In genomic region chr21:45234906-45235305, GRCh38 we compare ENCODE assay signal across 15 cellular contexts. TPM values are rescaled to one million over a fixed set of nuclear protein-coding genes. Genes with fewer than 3 reads are reported as not detected.
DNase-seq lines count a peak whose midpoint lies in the region; ATAC-seq and TF ChIP-seq lines count a peak whose summit lies in the region.
"Had no signal": no experiment of that assay in that cellular context is flagged by ENCODE, and none has a peak within 500 bp of the region (broad histone marks: within the 10 kb centered on the region; RNA-seq: fewer than 3 reads in every experiment).

No MANE protein-coding gene starts in this region.

- no peak overlapping the region for H3K14ac ChIP-seq in neuronal stem cell (ENCODE audit: low read length)

- no peaks in the 10 kb centered on the region for H3F3A ChIP-seq in MM.1S (ENCODE audit: insufficient read depth, low read length)

- no peaks in the 10 kb centered on the region for H3K4me1 Mint-ChIP-seq in activated T-cell treated with anti-CD3 and anti-CD28 coated beads, Interleukin-2, amount 50 U/mL, for 24 hours (ENCODE audit: low read depth)
- no peaks in the 10 kb centered on the region for H3K4me1 Mint-ChIP-seq in activated T-cell treated with anti-CD3 and anti-CD28 coated beads, Interleukin-2, amount 50 U/mL, for 72 hours (ENCODE audit: low read depth)

- no peaks in the 10 kb centered on the region for H3K79me2 ChIP-seq in MM.1S (ENCODE audit: low read length)

- H2AK5ac ChIP-seq in neuronal stem cell (ENCODE audit: low read depth, low read length): no peak overlapping the region

- H2AFZ ChIP-seq in neuronal stem cell (ENCODE audit: low read length) (peak overlapping the region; percentile 23), MM.1S (ENCODE audit: low read length) (no peak overlapping the region)

- H2BK15ac ChIP-seq in neuronal stem cell (ENCODE audit: low read length): no peak overlapping the region

- no peak for DNase-seq in activated T-cell treated with anti-CD3 and anti-CD28 coated beads, Interleukin-2, amount 50 U/mL, for 24 hours
- no peak for DNase-seq in activated T-cell treated with anti-CD3 and anti-CD28 coated beads, Interleukin-2, amount 50 U/mL, for 72 hours
- DNase-seq in neuronal stem cell (ENCODE audit: low spot score) (no peak), testis (no peak), hepatic stellate cell (ENCODE audit: low spot score) (no peak), MM.1S (no peak)
- DNase-seq: 8988T; CD4-positive, CD25-positive, alpha-beta regulatory T cell; DMS53; GOT3 had no signal

- H3K4me3 Mint-ChIP-seq in activated T-cell treated with anti-CD3 and anti-CD28 coated beads, Interleukin-2, amount 50 U/mL, for 24 hours: peak overlapping the region; percentile 69
- H3K4me3 Mint-ChIP-seq in activated T-cell treated with anti-CD3 and anti-CD28 coated beads, Interleukin-2, amount 50 U/mL, for 72 hours: no peak overlapping the region

- H3K9me3 ChIP-seq in neuronal stem cell (replicated peaks in 1 of 2; ENCODE audit: control insufficient read depth in 2 of 2, insufficient read depth in 1 of 2, low read depth in 1 of 2, low read length in 2 of 2) (peaks cover 3 to 4% of the 10 kb centered on the region in 2 donors), testis (no peaks in the 10 kb centered on the region), MM.1S (replicated peaks; ENCODE audit: insufficient read depth, low read length) (no peaks in the 10 kb centered on the region)
- H3K9me3 ChIP-seq: HAP-1 had no signal

- WGBS in neuronal stem cell (ENCODE audit: extremely low coverage in 2 of 2, insufficient read length in 2 of 2, insufficient replicate concordance in 1 of 2), 2 donors: no CpG with 5 or more reads among the region's 8 CpGs
- WGBS in testis, 2 donors: 56% methylated on average over 5 to 8 of the region's 8 CpGs

- H3K9me2 ChIP-seq in MM.1S (replicated peaks; ENCODE audit: insufficient read depth, low read length): no peaks in the 10 kb centered on the region

- no peak overlapping the region for H4K91ac ChIP-seq in neuronal stem cell (ENCODE audit: low read depth, low read length, poor library complexity)

- no peak overlapping the region for H2BK120ac ChIP-seq in neuronal stem cell (ENCODE audit: low read depth, low read length)

- H3K36me3 Mint-ChIP-seq in activated T-cell treated with anti-CD3 and anti-CD28 coated beads, Interleukin-2, amount 50 U/mL, for 24 hours (ENCODE audit: low read depth): no peaks in the 10 kb centered on the region
- H3K36me3 Mint-ChIP-seq in activated T-cell treated with anti-CD3 and anti-CD28 coated beads, Interleukin-2, amount 50 U/mL, for 72 hours (ENCODE audit: insufficient read depth in 2 of 2): no peaks in the 10 kb centered on the region
- H3K36me3 Mint-ChIP-seq: CD4-positive, CD25-positive, alpha-beta regulatory T cell had no signal

- intact Hi-C loops in testis (cut with DNase I; ENCODE audit: low total_unique reads): no loop called here

- TF ChIP-seq POLR2A in testis (IDR thresholded peaks at IDR 0.05): no peak

- H3K9ac ChIP-seq in neuronal stem cell (ENCODE audit: low read depth, low read length, poor library complexity): no peak overlapping the region
- H3K9ac ChIP-seq in MM.1S (ENCODE audit: low read length): no peak overlapping the region
- H3K9ac ChIP-seq: BLaER1 had no signal

- no peak for TF ChIP-seq CTCF in VCaP (conservative IDR thresholded peaks at IDR 0.05)
- no peak for TF ChIP-seq CTCF in testis (IDR thresholded peaks at IDR 0.05)
- no peak for TF ChIP-seq CTCF in MM.1S (IDR thresholded peaks at IDR 0.05; ENCODE audit: low read length)

- H4K8ac ChIP-seq in neuronal stem cell (ENCODE audit: low read depth, low read length): no peak overlapping the region

- H3K4me2 ChIP-seq in neuronal stem cell (ENCODE audit: insufficient read depth, low read length, poor library complexity, severe bottlenecking) (no peak overlapping the region), MM.1S (ENCODE audit: low read depth, low read length) (no peak overlapping the region)
- H3K4me2 ChIP-seq: BLaER1 had no signal

- H3K27ac Mint-ChIP-seq in activated T-cell treated with anti-CD3 and anti-CD28 coated beads, Interleukin-2, amount 50 U/mL, for 24 hours: no peak overlapping the region
- no peak overlapping the region for H3K27ac Mint-ChIP-seq in activated T-cell treated with anti-CD3 and anti-CD28 coated beads, Interleukin-2, amount 50 U/mL, for 72 hours
- H3K27ac Mint-ChIP-seq: CD4-positive, CD25-positive, alpha-beta regulatory T cell had no signal

- H3K4me3 ChIP-seq in neuronal stem cell (ENCODE audit: low read length in 2 of 2) (no peak overlapping the region), testis (peak overlapping the region; percentile 42 to 50), MM.1S (ENCODE audit: low read length) (no peak overlapping the region)
- H3K4me3 ChIP-seq: BLaER1, HAP-1 had no signal

- H2BK12ac ChIP-seq in neuronal stem cell (ENCODE audit: low read length): no peak overlapping the region

- no peak overlapping the region for H3K4ac ChIP-seq in neuronal stem cell (ENCODE audit: low read length)

- peak overlapping the region; percentile 63 for H3K27ac ChIP-seq in VCaP
- H3K27ac ChIP-seq in neuronal stem cell (replicated peaks; ENCODE audit: low read length): no peak overlapping the region
- H3K27ac ChIP-seq in testis: no peak overlapping the region
- no peak overlapping the region for H3K27ac ChIP-seq in MM.1S (ENCODE audit: low read length)
- H3K27ac ChIP-seq: BLaER1 had no signal

- H3K27me3 ChIP-seq in neuronal stem cell (ENCODE audit: control insufficient read depth in 3 of 3, insufficient read depth in 3 of 3, low read depth in 1 of 3, low read length in 3 of 3): peaks cover 0 to 3% (median 0%) of the 10 kb centered on the region in 3 experiments
- no peaks in the 10 kb centered on the region for H3K27me3 ChIP-seq in testis
- H3K27me3 ChIP-seq in MM.1S (replicated peaks; ENCODE audit: insufficient read depth, low read length): peaks cover 95% of the 10 kb centered on the region
- H3K27me3 ChIP-seq: BLaER1 had no signal

- peaks cover 41% of the 10 kb centered on the region for H3K27me3 Mint-ChIP-seq in activated T-cell treated with anti-CD3 and anti-CD28 coated beads, Interleukin-2, amount 50 U/mL, for 24 hours
- peaks cover 22% of the 10 kb centered on the region for H3K27me3 Mint-ChIP-seq in activated T-cell treated with anti-CD3 and anti-CD28 coated beads, Interleukin-2, amount 50 U/mL, for 72 hours (ENCODE audit: low read depth)

- H3K36me3 ChIP-seq in neuronal stem cell (replicated peaks in 1 of 2; ENCODE audit: control insufficient read depth in 2 of 2, insufficient read depth in 2 of 2, low read length in 2 of 2): no peaks in the 10 kb centered on the region
- no peaks in the 10 kb centered on the region for H3K36me3 ChIP-seq in testis (ENCODE audit: low read depth, missing control alignments)
- H3K36me3 ChIP-seq in MM.1S (replicated peaks; ENCODE audit: insufficient read depth, low read length): no peaks in the 10 kb centered on the region
- H3K36me3 ChIP-seq: BLaER1, HAP-1 had no signal

- H4K20me1 ChIP-seq in MM.1S (ENCODE audit: insufficient read depth, low read length): no peaks in the 10 kb centered on the region
- H4K20me1 ChIP-seq: BLaER1 had no signal

- no peaks in the 10 kb centered on the region for H3K9me3 Mint-ChIP-seq in activated T-cell treated with anti-CD3 and anti-CD28 coated beads, Interleukin-2, amount 50 U/mL, for 24 hours
- H3K9me3 Mint-ChIP-seq in activated T-cell treated with anti-CD3 and anti-CD28 coated beads, Interleukin-2, amount 50 U/mL, for 72 hours: no peaks in the 10 kb centered on the region

- H3K18ac ChIP-seq in neuronal stem cell (ENCODE audit: low read length): peak overlapping the region; percentile 28

- H3K4me1 ChIP-seq in neuronal stem cell (ENCODE audit: control insufficient read depth in 2 of 2, insufficient read depth in 1 of 2, low read depth in 1 of 2, low read length in 2 of 2) (no peaks in the 10 kb centered on the region), testis (no peaks in the 10 kb centered on the region), MM.1S (ENCODE audit: low read length) (no peaks in the 10 kb centered on the region)

- H3K23ac ChIP-seq in neuronal stem cell (ENCODE audit: low read depth, low read length, poor library complexity): no peak overlapping the region

- ATAC-seq in activated T-cell treated with anti-CD3 and anti-CD28 coated beads, Interleukin-2, amount 50 U/mL, for 72 hours (replicated peaks in 1 of 2): no peak
- ATAC-seq in GM21390 (IDR thresholded peaks at IDR 0.05; ENCODE audit: unreplicated experiment): no peak
- ATAC-seq: GM12878 had no signal

- H2BK5ac ChIP-seq in neuronal stem cell (ENCODE audit: low read length): no peak overlapping the region

- no peaks in the 10 kb centered on the region for H3K79me1 ChIP-seq in neuronal stem cell (ENCODE audit: low read depth, low read length)

RNA-seq across cellular contexts. Expression of gene POFUT2, which starts 52.8 kb away (rescaled TPM):
- 10 to 100 TPM; 24.5 to 26.6 TPM for total RNA-seq in activated T-cell treated with anti-CD3 and anti-CD28 coated beads, Interleukin-2, amount 50 U/mL, for 72 hours
- 33.3 TPM for polyA plus RNA-seq in neuronal stem cell (2013, experiment 1 of 2)
- 32.4 TPM for polyA plus RNA-seq in neuronal stem cell (2013, experiment 2 of 2)
- 10 to 100 TPM; 49.9 to 55.9 TPM for total RNA-seq in testis
- 63.3 TPM for polyA plus RNA-seq in testis (ENCODE audit: insufficient read depth, low read depth, low replicate concordance)

Comparison
In these comparisons a context has a peak if more than half of its experiments do, and no peak if none do; other contexts are left out.
1. H3K4me3 ChIP-seq: peak in testis (2 of 2); none in neuronal stem cell (0 of 2) and MM.1S (single experiment).